Comparison of ENCODE assay signal across 8 cellular contexts in the genomic region with DNA sequence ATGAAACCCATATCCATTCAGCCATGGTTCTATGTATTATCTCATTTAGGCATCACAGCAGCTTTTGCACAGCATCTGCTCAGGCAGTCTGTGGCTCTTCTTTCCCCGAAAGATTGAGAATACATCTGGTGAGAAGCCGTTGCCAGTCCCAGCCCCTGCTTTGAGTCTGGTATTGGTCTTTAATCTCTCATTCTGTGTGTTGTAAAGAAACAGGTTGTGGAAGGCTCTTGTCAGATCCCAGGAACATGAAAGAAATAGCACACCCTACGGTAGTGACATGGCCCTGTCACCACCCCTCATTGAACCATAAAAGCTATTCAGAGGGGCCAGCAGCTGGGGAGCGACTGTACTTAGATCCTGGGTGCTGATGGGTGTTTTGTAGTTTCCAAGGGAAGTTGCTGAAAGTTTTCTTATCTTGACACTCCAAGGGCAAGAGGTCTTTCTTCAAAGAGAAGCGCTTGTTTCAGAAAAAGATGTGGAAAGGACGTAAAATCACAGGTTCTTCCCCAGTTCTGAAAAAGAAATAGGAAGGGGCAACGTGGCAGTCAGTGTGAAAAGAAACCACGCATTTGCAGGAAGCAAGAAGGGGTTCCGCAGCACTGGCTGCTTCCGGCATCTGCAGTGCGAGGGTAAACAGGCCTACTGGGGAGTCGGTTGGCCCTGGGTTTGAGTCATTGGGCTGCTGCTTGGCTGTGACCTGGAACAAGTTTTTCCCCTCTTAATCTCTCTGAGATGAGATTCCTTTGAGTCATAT.
DNase-seq lines count a peak whose midpoint lies in the region; ATAC-seq and TF ChIP-seq lines count a peak whose summit lies in the region.

No MANE protein-coding gene starts in this region.

- no peaks in the 10 kb centered on the region for H3K9me3 ChIP-seq in Loucy (ENCODE audit: insufficient read depth, low read depth, low read length)

- no peaks in the 10 kb centered on the region for H3K27me3 ChIP-seq in Loucy (ENCODE audit: insufficient read depth, low read length, poor library complexity, severe bottlenecking)

- H3K4me3 Mint-ChIP-seq in activated T-helper 1 cell treated with anti-CD3 and anti-CD28 coated beads, Interleukin-12 subunit alpha, Interleukin-12 subunit beta, Interleukin-2, Interleukin-4 antibody, amounts not matched to agents 30 ng/mL and 10 ng/mL and 1 ng/mL, durations not matched to agents 14 hours and 24 hours and 36 hours: peak overlapping the region; percentile 69
- no peak overlapping the region for H3K4me3 Mint-ChIP-seq in mesothelial cell of epicardium

- H3K4me1 ChIP-seq in Loucy (ENCODE audit: insufficient read depth, low read length, poor library complexity, severe bottlenecking): peaks cover 69% of the 10 kb centered on the region

- H3K27ac Mint-ChIP-seq in activated T-helper 1 cell treated with anti-CD3 and anti-CD28 coated beads, Interleukin-12 subunit alpha, Interleukin-12 subunit beta, Interleukin-2, Interleukin-4 antibody, amounts not matched to agents 30 ng/mL and 10 ng/mL and 1 ng/mL, durations not matched to agents 14 hours and 24 hours and 36 hours: peak overlapping the region; percentile 93
- H3K27ac Mint-ChIP-seq in mesothelial cell of epicardium: peak overlapping the region; percentile 98

- H3K9me3 Mint-ChIP-seq in activated T-helper 1 cell treated with anti-CD3 and anti-CD28 coated beads, Interleukin-12 subunit alpha, Interleukin-12 subunit beta, Interleukin-2, Interleukin-4 antibody, amounts not matched to agents 30 ng/mL and 10 ng/mL and 1 ng/mL, durations not matched to agents 14 hours and 24 hours and 36 hours: no peaks in the 10 kb centered on the region
- no peaks in the 10 kb centered on the region for H3K9me3 Mint-ChIP-seq in mesothelial cell of epicardium

- no peaks in the 10 kb centered on the region for H3K9me2 ChIP-seq in Loucy (replicated peaks; ENCODE audit: low read depth, low read length)

- H4K20me1 ChIP-seq in Loucy (ENCODE audit: insufficient read depth, low read length, poor library complexity, severe bottlenecking): no peaks in the 10 kb centered on the region

- DNase-seq in activated T-helper 1 cell treated with anti-CD3 and anti-CD28 coated beads, Interleukin-12 subunit alpha, Interleukin-12 subunit beta, Interleukin-2, Interleukin-4 antibody, amounts not matched to agents 30 ng/mL and 10 ng/mL and 1 ng/mL, durations not matched to agents 14 hours and 24 hours and 36 hours (ENCODE audit: low spot score): peak; percentile 64
- DNase-seq in mesothelial cell of epicardium (ENCODE audit: low spot score in 2 of 2, unreplicated experiment in 2 of 2) (no peak), superior temporal gyrus (ENCODE audit: extremely low spot score) (no peak), posterior cingulate gyrus (no peak)
- peak; percentile 83 for DNase-seq in stimulated activated naive CD8-positive, alpha-beta T cell treated with anti-CD3 and anti-CD28 coated beads, Interleukin-15, Interleukin-2, amounts not matched to agents 100 U/mL and 50 U/mL, for 24 hours

- H3K4me1 Mint-ChIP-seq in activated T-helper 1 cell treated with anti-CD3 and anti-CD28 coated beads, Interleukin-12 subunit alpha, Interleukin-12 subunit beta, Interleukin-2, Interleukin-4 antibody, amounts not matched to agents 30 ng/mL and 10 ng/mL and 1 ng/mL, durations not matched to agents 14 hours and 24 hours and 36 hours (ENCODE audit: low read depth): peaks cover 82% of the 10 kb centered on the region
- peaks cover 91% of the 10 kb centered on the region for H3K4me1 Mint-ChIP-seq in mesothelial cell of epicardium

- intact Hi-C loops in activated T-helper 1 cell treated with anti-CD3 and anti-CD28 coated beads, Interleukin-12 subunit alpha, Interleukin-12 subunit beta, Interleukin-2, Interleukin-4 antibody, amounts not matched to agents 30 ng/mL and 10 ng/mL and 1 ng/mL, durations not matched to agents 14 hours and 24 hours and 36 hours (cut with micrococcal nuclease): loop anchor here (1.0 kb wide), 5 partner anchors 24 to 146 kb away; no protein-coding TSS in a partner anchor
- intact Hi-C loops in posterior cingulate gyrus (cut with DNase I): no loop called here

- TF ChIP-seq CTCF in Loucy (conservative IDR thresholded peaks at IDR 0.05; ENCODE audit: low read length) (no peak), mesothelial cell of epicardium (IDR thresholded peaks at IDR 0.05; ENCODE audit: unreplicated experiment) (no peak)

- H3K27me3 Mint-ChIP-seq in activated T-helper 1 cell treated with anti-CD3 and anti-CD28 coated beads, Interleukin-12 subunit alpha, Interleukin-12 subunit beta, Interleukin-2, Interleukin-4 antibody, amounts not matched to agents 30 ng/mL and 10 ng/mL and 1 ng/mL, durations not matched to agents 14 hours and 24 hours and 36 hours (ENCODE audit: insufficient read depth): no peaks in the 10 kb centered on the region
- H3K27me3 Mint-ChIP-seq in mesothelial cell of epicardium (ENCODE audit: low read depth): no peaks in the 10 kb centered on the region

- H3K36me3 ChIP-seq in Loucy (ENCODE audit: insufficient read depth, low read length): no peaks in the 10 kb centered on the region

- H3F3A ChIP-seq in Loucy (ENCODE audit: low read depth): peaks cover 8% of the 10 kb centered on the region; the same call in 1 of the 2 replicates

- H3K36me3 Mint-ChIP-seq in activated T-helper 1 cell treated with anti-CD3 and anti-CD28 coated beads, Interleukin-12 subunit alpha, Interleukin-12 subunit beta, Interleukin-2, Interleukin-4 antibody, amounts not matched to agents 30 ng/mL and 10 ng/mL and 1 ng/mL, durations not matched to agents 14 hours and 24 hours and 36 hours (ENCODE audit: low read depth): peaks cover 34% of the 10 kb centered on the region
- peaks cover 3% of the 10 kb centered on the region for H3K36me3 Mint-ChIP-seq in mesothelial cell of epicardium

- no peaks in the 10 kb centered on the region for H3K79me2 ChIP-seq in Loucy (ENCODE audit: insufficient read depth, low read length)

- peak; percentile 94 for ATAC-seq in stimulated activated naive CD8-positive, alpha-beta T cell treated with anti-CD3 and anti-CD28 coated beads, Interleukin-15, Interleukin-2, amounts not matched to agents 100 U/mL and 50 U/mL, for 24 hours
- ATAC-seq in GM19395 (IDR thresholded peaks at IDR 0.05; ENCODE audit: unreplicated experiment) (no peak), GM18868 (IDR thresholded peaks at IDR 0.05; ENCODE audit: unreplicated experiment) (no peak)

- H3K9ac ChIP-seq in Loucy (ENCODE audit: low read depth, low read length, poor library complexity, severe bottlenecking): peak overlapping the region; percentile 72

- H2AFZ ChIP-seq in Loucy (ENCODE audit: low read length): no peak overlapping the region; the same call in 1 of the 2 replicates

- H3K4me2 ChIP-seq in Loucy (ENCODE audit: low read depth, low read length, poor library complexity, severe bottlenecking): peak overlapping the region; percentile 74

- H3K4me3 ChIP-seq in Loucy (ENCODE audit: low read length, poor library complexity, severe bottlenecking): peak overlapping the region; percentile 61

Comparison
In these comparisons a context has a peak if more than half of its experiments do, and no peak if none do; other contexts are left out.
1. DNase-seq: peak in activated T-helper 1 cell treated with anti-CD3 and anti-CD28 coated beads, Interleukin-12 subunit alpha, Interleukin-12 subunit beta, Interleukin-2, Interleukin-4 antibody, amounts not matched to agents 30 ng/mL and 10 ng/mL and 1 ng/mL, durations not matched to agents 14 hours and 24 hours and 36 hours (single experiment) and stimulated activated naive CD8-positive, alpha-beta T cell treated with anti-CD3 and anti-CD28 coated beads, Interleukin-15, Interleukin-2, amounts not matched to agents 100 U/mL and 50 U/mL, for 24 hours (single experiment); none in mesothelial cell of epicardium (0 of 2), superior temporal gyrus (single experiment) and posterior cingulate gyrus (0 of 10).